ENCODE assay signal across 8 cellular contexts in the genomic region with DNA sequence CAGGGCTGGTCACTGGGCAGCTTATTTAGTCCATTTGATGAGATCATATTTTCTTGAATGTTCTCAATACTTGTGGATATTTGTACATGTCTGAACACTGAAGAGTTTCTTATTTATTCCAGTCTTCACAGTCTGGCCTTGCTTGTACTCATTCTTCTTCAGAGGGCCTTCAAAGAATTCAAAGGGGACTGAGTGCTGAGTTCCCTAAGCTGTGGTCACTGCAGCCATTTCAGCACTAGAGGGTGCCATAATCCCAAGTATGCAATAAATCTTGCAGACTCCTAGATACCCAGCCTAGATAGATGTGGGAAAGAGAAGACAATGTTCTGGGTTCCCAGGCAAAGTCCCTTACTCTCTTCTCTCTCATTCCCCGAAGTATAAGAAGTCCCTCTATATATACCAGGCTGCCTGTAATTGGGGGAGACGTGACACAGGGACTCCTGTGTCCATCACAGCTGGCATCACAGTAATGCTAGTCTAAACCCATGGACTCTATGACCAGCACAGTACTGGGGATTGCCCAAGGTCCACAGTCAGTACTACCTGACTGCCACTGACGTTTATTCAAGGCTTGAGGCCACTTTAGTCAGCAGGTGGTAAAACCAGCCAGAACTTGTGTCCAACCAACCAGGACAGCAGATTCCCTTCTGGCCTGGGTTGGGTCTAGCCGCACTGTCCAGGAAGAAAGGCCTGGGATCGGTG. TPM values are rescaled to one million over a fixed set of nuclear protein-coding genes. Genes with fewer than 3 reads are reported as not detected.
DNase-seq lines count a peak whose midpoint lies in the region; ATAC-seq and TF ChIP-seq lines count a peak whose summit lies in the region.

No MANE protein-coding gene starts in this region.

- H3K27ac ChIP-seq in neural cell (ENCODE audit: low read length) (no peak overlapping the region), spleen (no peak overlapping the region), vagina (no peak overlapping the region)

- H3K36me3 Mint-ChIP-seq in activated CD8-positive, alpha-beta memory T cell treated with anti-CD3 and anti-CD28 coated beads, Interleukin-2, amount 10 ng/mL, durations not matched to agents 7 days and 5 days = peaks cover 16% of the 10 kb centered on the region

- H4K20me1 ChIP-seq in neural cell (ENCODE audit: insufficient read depth) = no peaks in the 10 kb centered on the region

- no peak overlapping the region for H3K4me3 Mint-ChIP-seq in activated CD8-positive, alpha-beta memory T cell treated with anti-CD3 and anti-CD28 coated beads, Interleukin-2, amount 10 ng/mL, durations not matched to agents 7 days and 5 days

- peaks cover 34% of the 10 kb centered on the region for H3K9me3 Mint-ChIP-seq in activated CD8-positive, alpha-beta memory T cell treated with anti-CD3 and anti-CD28 coated beads, Interleukin-2, amount 10 ng/mL, durations not matched to agents 7 days and 5 days (ENCODE audit: low read depth)

- peak; percentile 27 for TF ChIP-seq CTCF in astrocyte of the spinal cord (IDR thresholded peaks at IDR 0.05; ENCODE audit: low read depth, low read length)
- TF ChIP-seq CTCF in neural cell (IDR thresholded peaks at IDR 0.05; ENCODE audit: poor library complexity, severe bottlenecking) = peak; percentile 12
- TF ChIP-seq CTCF in spleen (IDR thresholded peaks at IDR 0.05 in 8 of 11, conservative IDR thresholded peaks at IDR 0.05 in 3 of 11) = peak in 2 of 11 experiments; percentile 9 to 12
- no peak for TF ChIP-seq CTCF in vagina (IDR thresholded peaks at IDR 0.05)

- CTCF ChIA-PET in activated CD8-positive, alpha-beta memory T cell treated with anti-CD3 and anti-CD28 coated beads, Interleukin-2, amount 10 ng/mL, durations not matched to agents 7 days and 5 days (lab: Charles Lee) = interaction anchor here (0.6 to 1.2 kb wide), 3 partner anchors 30 to 91 kb away, joined by 3 to 5 read pairs (median 3); a partner anchor contains a TSS

- no peak overlapping the region for H2AFZ ChIP-seq in neural cell (ENCODE audit: low read depth, low read length)

- in situ Hi-C loops in astrocyte of the spinal cord (cut with HindIII; ENCODE audit: low sequenced_read_pairs) = no loop called here

- H3K9me2 ChIP-seq in neural cell (ENCODE audit: insufficient read depth, low read length) = no peaks in the 10 kb centered on the region

- H3K4me1 Mint-ChIP-seq in activated CD8-positive, alpha-beta memory T cell treated with anti-CD3 and anti-CD28 coated beads, Interleukin-2, amount 10 ng/mL, durations not matched to agents 7 days and 5 days = no peaks in the 10 kb centered on the region

- H3K27ac Mint-ChIP-seq in activated CD8-positive, alpha-beta memory T cell treated with anti-CD3 and anti-CD28 coated beads, Interleukin-2, amount 10 ng/mL, durations not matched to agents 7 days and 5 days = no peak overlapping the region

- H3K9ac ChIP-seq in neural cell (ENCODE audit: low read length) = no peak overlapping the region

- H3K27me3 Mint-ChIP-seq in activated CD8-positive, alpha-beta memory T cell treated with anti-CD3 and anti-CD28 coated beads, Interleukin-2, amount 10 ng/mL, durations not matched to agents 7 days and 5 days = no peaks in the 10 kb centered on the region

- intact Hi-C loops in spleen (cut with DNase I; ENCODE audit: low total_unique reads) (no loop called here), vagina (cut with DNase I) (no loop called here)

- peaks cover 21% of the 10 kb centered on the region for H3K9me3 ChIP-seq in neural cell (ENCODE audit: low read length)
- peaks cover 30 to 100% (median 100%) of the 10 kb centered on the region in 8 donors for H3K9me3 ChIP-seq in spleen
- peaks cover 65% of the 10 kb centered on the region for H3K9me3 ChIP-seq in vagina

- peak; percentile 69 for ATAC-seq in activated CD8-positive, alpha-beta memory T cell treated with anti-CD3 and anti-CD28 coated beads, Interleukin-2, amount 10 ng/mL, durations not matched to agents 7 days and 5 days
- no peak for ATAC-seq in GM21723 (IDR thresholded peaks at IDR 0.05; ENCODE audit: unreplicated experiment)

- no peak for TF ChIP-seq EP300 in neural cell (conservative IDR thresholded peaks at IDR 0.05; ENCODE audit: poor library complexity, severe bottlenecking)

- H3K4me1 ChIP-seq in spleen = no peaks in the 10 kb centered on the region
- H3K4me1 ChIP-seq in vagina = no peaks in the 10 kb centered on the region

- WGBS in spleen, 5 donors = 74 to 80% (median 76%) methylated on average over 5 of the region's 5 CpGs

- DNase-seq in activated CD8-positive, alpha-beta memory T cell treated with anti-CD3 and anti-CD28 coated beads, Interleukin-2, amount 10 ng/mL, durations not matched to agents 7 days and 5 days = peak; percentile 54
- no peak for DNase-seq in activated CD8-positive, alpha-beta memory T cell treated with anti-CD3 and anti-CD28 coated beads for 24 hours
- DNase-seq in NCI-H226 (peak; percentile 51), astrocyte of the spinal cord (ENCODE audit: low read depth, low spot score) (no peak), spleen (no peak), vagina (ENCODE audit: extremely low spot score in 2 of 2) (no peak)

- no peaks in the 10 kb centered on the region for H3F3A ChIP-seq in neural cell (ENCODE audit: insufficient read depth, low read length, poor library complexity, severe bottlenecking)

- TF ChIP-seq POLR2A in spleen (IDR thresholded peaks at IDR 0.05) = no peak
- TF ChIP-seq POLR2A in vagina (IDR thresholded peaks at IDR 0.05) = no peak

- no peaks in the 10 kb centered on the region for H3K27me3 ChIP-seq in neural cell (ENCODE audit: insufficient read depth, low read depth, low read length)
- no peaks in the 10 kb centered on the region for H3K27me3 ChIP-seq in spleen (replicated peaks in 1 of 7)
- no peaks in the 10 kb centered on the region for H3K27me3 ChIP-seq in vagina

- H3K36me3 ChIP-seq in neural cell (ENCODE audit: insufficient read depth, low read length) (peaks cover 22% of the 10 kb centered on the region), spleen (peaks cover 0 to 49% (median 9%) of the 10 kb centered on the region in 6 donors), vagina (peaks cover 0 to 7% of the 10 kb centered on the region in 2 donors)

- no peak overlapping the region for H3K4me2 ChIP-seq in neural cell (ENCODE audit: low read length)

- peaks cover 15% of the 10 kb centered on the region for H3K79me2 ChIP-seq in neural cell (replicated peaks; ENCODE audit: insufficient read depth, low read length)

- TF ChIP-seq RAD21 in neural cell (conservative IDR thresholded peaks at IDR 0.05) = no peak

- H3K4me3 ChIP-seq in astrocyte of the spinal cord (ENCODE audit: low read depth, low read length) (no peak overlapping the region), neural cell (ENCODE audit: low read length) (no peak overlapping the region), spleen (no peak overlapping the region), vagina (peak overlapping the region in 1 of 2 donors; percentile 21)

TF ChIP-seq in neural cell, 6 proteins besides CTCF, POLR2A, EP300 and RAD21 (continues in another document):
- TF ChIP-seq MXI1 (conservative IDR thresholded peaks at IDR 0.05; ENCODE audit: poor library complexity, severe bottlenecking) (no peak), EZH2 (IDR thresholded peaks at IDR 0.05; ENCODE audit: borderline replicate concordance, insufficient read depth, low read length, poor library complexity, severe bottlenecking) (no peak)

RNA-seq across cellular contexts. Expression of a gene that starts 8.9 kb away (rescaled TPM):
- under 1 TPM; 0.15 to 0.28 TPM for total RNA-seq in activated CD8-positive, alpha-beta memory T cell treated with anti-CD3 and anti-CD28 coated beads, Interleukin-2, amount 10 ng/mL, durations not matched to agents 7 days and 5 days
- 5.4 and 6.2 TPM in 2 replicates for polyA plus RNA-seq in neural cell
- polyA minus RNA-seq in neural cell = 8.5 and 9.4 TPM in 2 replicates
- 1 to 10 TPM in 5 of 7 donors, under 1 TPM in 2; 0.82 to 2.0 (median 1.4) TPM for total RNA-seq in spleen
- under 1 TPM; 0.26 to 0.30 (median 0.30) TPM for polyA plus RNA-seq in spleen
- total RNA-seq in vagina = 0.49 TPM

RNA-seq across cellular contexts. Expression of a gene that starts 11.5 kb away (rescaled TPM):
- 1 to 10 TPM; 7.7 to 8.8 TPM for total RNA-seq in activated CD8-positive, alpha-beta memory T cell treated with anti-CD3 and anti-CD28 coated beads, Interleukin-2, amount 10 ng/mL, durations not matched to agents 7 days and 5 days
- polyA plus RNA-seq in neural cell (24.0 and 29.7 TPM in 2 replicates), spleen (1 to 10 TPM; 1.4 to 3.3 (median 2.7) TPM)
- polyA minus RNA-seq in neural cell = 122 and 124 TPM in 2 replicates
- total RNA-seq in spleen (10 to 100 TPM; 10.9 to 33.7 (median 19.9) TPM), vagina (6.9 TPM)

RNA-seq across cellular contexts. Expression of a gene that starts 21.7 kb away (rescaled TPM):
- 10 to 100 TPM; 10.1 to 10.5 TPM for total RNA-seq in activated CD8-positive, alpha-beta memory T cell treated with anti-CD3 and anti-CD28 coated beads, Interleukin-2, amount 10 ng/mL, durations not matched to agents 7 days and 5 days
- polyA plus RNA-seq in neural cell = 34.5 and 46.3 TPM in 2 replicates
- 39.0 and 44.2 TPM in 2 replicates for polyA minus RNA-seq in neural cell
- total RNA-seq in spleen = 10 to 100 TPM in 6 of 7 donors, 1 to 10 TPM in 1; 8.8 to 20.4 (median 15.6) TPM
- 1 to 10 TPM; 5.9 to 8.7 (median 8.3) TPM for polyA plus RNA-seq in spleen
- total RNA-seq in vagina = 16.0 TPM

RNA-seq across cellular contexts. Expression of a gene that starts 30.7 kb away (rescaled TPM):
- 10 to 100 TPM; 13.1 to 13.3 TPM for total RNA-seq in activated CD8-positive, alpha-beta memory T cell treated with anti-CD3 and anti-CD28 coated beads, Interleukin-2, amount 10 ng/mL, durations not matched to agents 7 days and 5 days
- polyA plus RNA-seq in neural cell (22.1 and 24.2 TPM in 2 replicates), spleen (1 to 10 TPM; 2.7 to 9.4 (median 5.4) TPM)
- 48.6 and 51.6 TPM in 2 replicates for polyA minus RNA-seq in neural cell
- total RNA-seq in spleen (10 to 100 TPM in 4 of 7 donors, 1 to 10 TPM in 3; 7.3 to 15.4 (median 10.8) TPM), vagina (5.2 TPM)

RNA-seq across cellular contexts. Expression of a gene that starts 33.9 kb away (rescaled TPM):
- total RNA-seq in activated CD8-positive, alpha-beta memory T cell treated with anti-CD3 and anti-CD28 coated beads, Interleukin-2, amount 10 ng/mL, durations not matched to agents 7 days and 5 days = 1 to 10 TPM; 8.5 to 9.7 TPM
- polyA plus RNA-seq in neural cell (17.2 and 23.3 TPM in 2 replicates), spleen (1 to 10 TPM; 3.0 to 5.7 (median 3.9) TPM)
- polyA minus RNA-seq in neural cell = 39.7 and 52.9 TPM in 2 replicates
- total RNA-seq in spleen (10 to 100 TPM; 10.5 to 25.2 (median 17.5) TPM), vagina (13.8 TPM)

Comparison
In these comparisons a context has a peak if more than half of its experiments do, and no peak if none do; other contexts are left out.
1. DNase-seq: peak in activated CD8-positive, alpha-beta memory T cell treated with anti-CD3 and anti-CD28 coated beads, Interleukin-2, amount 10 ng/mL, durations not matched to agents 7 days and 5 days (single experiment) and NCI-H226 (single experiment); none in activated CD8-positive, alpha-beta memory T cell treated with anti-CD3 and anti-CD28 coated beads for 24 hours (single experiment), astrocyte of the spinal cord (single experiment), spleen (single experiment) and vagina (0 of 2).
2. CTCF ChIP-seq: peak in astrocyte of the spinal cord (single experiment) and neural cell (single experiment); none in vagina (0 of 3).